8 cellular contexts compared by ENCODE assay signal in genomic region chr9:37080165-37080627, GRCh38. TPM values are rescaled to one million over a fixed set of nuclear protein-coding genes. Genes with fewer than 3 reads are reported as not detected.
DNase-seq lines count a peak whose midpoint lies in the region; ATAC-seq, FAIRE-seq and TF ChIP-seq lines count a peak whose summit lies in the region.
"Not testable (repeated sequence)": the region's sequence is repeated elsewhere in the genome, so short reads cannot be mapped to it uniquely, and the experiment has no call there.

No MANE protein-coding gene starts in this region.

- peaks cover 50% of the 10 kb centered on the region for H3K79me2 ChIP-seq in astrocyte (ENCODE audit: insufficient read depth, low read length)

- peaks cover 20% of the 10 kb centered on the region for H4K20me1 ChIP-seq in astrocyte (ENCODE audit: insufficient read depth, low read length)

- H3K27ac ChIP-seq in CD8-positive, alpha-beta T cell (ENCODE audit: low read depth, low read length): peak overlapping the region; percentile 95
- peak overlapping the region; percentile 85 for H3K27ac ChIP-seq in SJCRH30
- H3K27ac ChIP-seq in astrocyte (ENCODE audit: low read depth, low read length): peak overlapping the region; percentile 77
- H3K27ac ChIP-seq in foreskin keratinocyte: peak overlapping the region; percentile 76

- peak overlapping the region; percentile 98 for H3K27ac Mint-ChIP-seq in CD8-positive, alpha-beta T cell
- H3K27ac Mint-ChIP-seq in astrocyte (ENCODE audit: unreplicated experiment): peak overlapping the region; percentile 97
- H3K27ac Mint-ChIP-seq in stimulated activated naive B cell treated with anti-CD40 and anti-IgM and Interleukin-4, amounts not matched to agents 10 μg/mL and 1 μg/mL and 100 μg/mL, for 72 hours: peak overlapping the region; percentile 99

- DNase-seq in CD8-positive, alpha-beta T cell; astrocyte (ENCODE audit: low read depth); foreskin keratinocyte; stimulated activated naive B cell treated with anti-CD40 and anti-IgM and Interleukin-4, amounts not matched to agents 10 μg/mL and 1 μg/mL and 100 μg/mL, for 72 hours: not testable (repeated sequence)
- DNase-seq in SJCRH30 (peak; percentile 55 to 63), mucosa of gallbladder (ENCODE audit: low spot score) (peak; percentile 12)

- H3K9ac ChIP-seq in astrocyte (ENCODE audit: low read length): peak overlapping the region; percentile 94

- not testable (repeated sequence) for H3K36me3 ChIP-seq in CD8-positive, alpha-beta T cell (ENCODE audit: insufficient read depth, low read length); SJCRH30; astrocyte (ENCODE audit: insufficient read depth, low read length)

- peak overlapping the region; percentile 96 for H2AFZ ChIP-seq in astrocyte (ENCODE audit: low read depth, low read length)

- H3K4me3 ChIP-seq in CD8-positive, alpha-beta T cell (ENCODE audit: low read depth, low read length): peak overlapping the region; percentile 61
- H3K4me3 ChIP-seq in SJCRH30 (peak overlapping the region; percentile 82), astrocyte (ENCODE audit: insufficient read depth, low read depth, low read length) (peak overlapping the region; percentile 95)

- not testable (repeated sequence) for H3K27me3 Mint-ChIP-seq in CD8-positive, alpha-beta T cell (ENCODE audit: low read depth); astrocyte (ENCODE audit: low read depth, unreplicated experiment); stimulated activated naive B cell treated with anti-CD40 and anti-IgM and Interleukin-4, amounts not matched to agents 10 μg/mL and 1 μg/mL and 100 μg/mL, for 72 hours

- ATAC-seq in CD8-positive, alpha-beta T cell: not testable (repeated sequence)
- ATAC-seq in GM21619 (IDR thresholded peaks at IDR 0.05; ENCODE audit: unreplicated experiment): peak; percentile 9
- ATAC-seq in HG03439 (IDR thresholded peaks at IDR 0.05; ENCODE audit: unreplicated experiment): peak; percentile 24
- peak; percentile 23 for ATAC-seq in foreskin keratinocyte
- peak; percentile 35 to 56 for ATAC-seq in stimulated activated naive B cell treated with anti-CD40 and anti-IgM and Interleukin-4, amounts not matched to agents 10 μg/mL and 1 μg/mL and 100 μg/mL, for 72 hours (replicated peaks)

- not testable (repeated sequence) for H3K27me3 ChIP-seq in CD8-positive, alpha-beta T cell (ENCODE audit: insufficient read depth, low read length); SJCRH30; foreskin keratinocyte
- H3K27me3 ChIP-seq in astrocyte (ENCODE audit: insufficient read depth, low read length): peaks cover 10% of the 10 kb centered on the region

- peaks cover 47% of the 10 kb centered on the region for H3K4me1 Mint-ChIP-seq in CD8-positive, alpha-beta T cell (ENCODE audit: low read depth)
- peaks cover 20% of the 10 kb centered on the region for H3K4me1 Mint-ChIP-seq in astrocyte (ENCODE audit: low read depth, unreplicated experiment)
- H3K4me1 Mint-ChIP-seq in stimulated activated naive B cell treated with anti-CD40 and anti-IgM and Interleukin-4, amounts not matched to agents 10 μg/mL and 1 μg/mL and 100 μg/mL, for 72 hours: peaks cover 38 to 76% of the 10 kb centered on the region in 2 donors

- not testable (repeated sequence) for TF ChIP-seq CTCF in CD8-positive, alpha-beta T cell (IDR thresholded peaks at IDR 0.05); astrocyte (IDR thresholded peaks at IDR 0.05; ENCODE audit: insufficient read depth, low read depth, low read length); foreskin keratinocyte (conservative IDR thresholded peaks at IDR 0.05)

- POLR2A ChIA-PET in CD8-positive, alpha-beta T cell (lab: Charles Lee): interaction anchor here (1.0 to 2.8 kb wide), 6 partner anchors 38 to 314 kb away, joined by 3 to 40 read pairs (median 4); partner anchors contain the start of gene ZCCHC7

- H3K4me1 ChIP-seq in CD8-positive, alpha-beta T cell (ENCODE audit: insufficient read depth, low read length): peaks cover 41% of the 10 kb centered on the region
- not testable (repeated sequence) for H3K4me1 ChIP-seq in SJCRH30; astrocyte (ENCODE audit: insufficient read depth, low read length); foreskin keratinocyte

- not testable (repeated sequence) for FAIRE-seq in astrocyte (lab: Jason Lieb, UNC)

- intact Hi-C loops in CD8-positive, alpha-beta T cell (cut with DNase I, micrococcal nuclease): loop anchor here (2.0 to 10.0 kb wide), 4 partner anchors 53 to 672 kb away; partner anchors contain the start of genes POLR1E (in 1 of the 2) and TRMT10B (in 1 of the 2)

- H3K4me2 ChIP-seq in astrocyte (ENCODE audit: low read length): peak overlapping the region; percentile 87

- H3K4me3 Mint-ChIP-seq in CD8-positive, alpha-beta T cell: peak overlapping the region; percentile 92
- H3K4me3 Mint-ChIP-seq in astrocyte (ENCODE audit: unreplicated experiment): peak overlapping the region; percentile 99
- H3K4me3 Mint-ChIP-seq in stimulated activated naive B cell treated with anti-CD40 and anti-IgM and Interleukin-4, amounts not matched to agents 10 μg/mL and 1 μg/mL and 100 μg/mL, for 72 hours: peak overlapping the region; percentile 95 to 96

- not testable (repeated sequence) for H3K9me3 ChIP-seq in CD8-positive, alpha-beta T cell (ENCODE audit: low read length); SJCRH30 (replicated peaks); astrocyte (ENCODE audit: insufficient read depth, low read depth, low read length)

- peaks cover 21% of the 10 kb centered on the region for H3K36me3 Mint-ChIP-seq in CD8-positive, alpha-beta T cell
- H3K36me3 Mint-ChIP-seq in astrocyte (ENCODE audit: low read depth, unreplicated experiment): not testable (repeated sequence)
- H3K36me3 Mint-ChIP-seq in stimulated activated naive B cell treated with anti-CD40 and anti-IgM and Interleukin-4, amounts not matched to agents 10 μg/mL and 1 μg/mL and 100 μg/mL, for 72 hours: peaks cover 18 to 21% of the 10 kb centered on the region in 2 donors

- H3K9me3 Mint-ChIP-seq in CD8-positive, alpha-beta T cell; astrocyte (ENCODE audit: unreplicated experiment); stimulated activated naive B cell treated with anti-CD40 and anti-IgM and Interleukin-4, amounts not matched to agents 10 μg/mL and 1 μg/mL and 100 μg/mL, for 72 hours: not testable (repeated sequence)

- CTCF ChIA-PET in CD8-positive, alpha-beta T cell (lab: Charles Lee): interaction anchor here (0.7 to 2.0 kb wide), 4 partner anchors 24 to 101 kb away, joined by 3 to 6 read pairs (median 4); partner anchors contain the start of gene ZCCHC7

RNA-seq across cellular contexts. Expression of gene ZCCHC7, which starts 40.2 kb away (rescaled TPM):
- 10 to 100 TPM; 35.2 to 39.5 TPM for total RNA-seq in CD8-positive, alpha-beta T cell
- 18.3 and 19.5 TPM in 2 replicates for total RNA-seq in SJCRH30 (2014; rRNA removed; shearing (Covaris generic))
- total RNA-seq in astrocyte: 21.7 and 25.4 TPM in 2 replicates
- total RNA-seq in foreskin keratinocyte: 15.2 and 15.5 TPM in 2 replicates
- polyA plus RNA-seq in foreskin keratinocyte: 8.2 and 9.1 TPM in 2 replicates
- total RNA-seq in mucosa of gallbladder: 16.5 TPM

RNA-seq across cellular contexts. Expression of gene PAX5, which starts 46.1 kb away (rescaled TPM):
- total RNA-seq in CD8-positive, alpha-beta T cell: 1 to 10 TPM; 1.9 to 2.3 TPM
- 3.0 and 3.4 TPM in 2 replicates for total RNA-seq in SJCRH30 (2014; rRNA removed; shearing (Covaris generic))
- total RNA-seq in astrocyte: not detected in 2 replicates
- under 0.01 and 0.03 TPM in 2 replicates for total RNA-seq in foreskin keratinocyte
- not detected in 2 replicates for polyA plus RNA-seq in foreskin keratinocyte
- 0.12 TPM for total RNA-seq in mucosa of gallbladder
